Comparison of ENCODE assay signal across 8 cellular contexts in the genomic region with DNA sequence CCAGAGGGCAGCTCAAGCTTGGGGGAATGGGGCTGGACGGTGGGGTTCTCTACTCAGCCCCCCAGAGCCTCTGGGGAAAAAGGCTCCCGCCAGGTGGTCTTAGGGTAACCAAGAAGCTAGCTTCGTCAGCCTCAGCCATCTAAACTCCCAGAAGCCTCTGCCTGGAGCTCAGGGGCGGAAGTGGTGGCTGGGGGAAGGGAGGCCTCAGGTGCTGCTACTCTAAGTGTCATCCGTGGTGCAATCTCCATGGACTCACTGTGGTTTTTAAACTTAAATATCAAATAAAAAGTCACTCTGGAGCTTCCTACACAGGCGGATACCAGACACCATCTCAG. TPM values are rescaled to one million over a fixed set of nuclear protein-coding genes. Genes with fewer than 3 reads are reported as not detected.
DNase-seq lines count a peak whose midpoint lies in the region; ATAC-seq and TF ChIP-seq lines count a peak whose summit lies in the region.

No MANE protein-coding gene starts in this region.

- H3K4me3 Mint-ChIP-seq in activated CD4-positive, alpha-beta T cell treated with anti-CD3 and anti-CD28 coated beads for 36 hours = peak overlapping the region; percentile 89

- H3K27ac Mint-ChIP-seq in activated CD4-positive, alpha-beta T cell treated with anti-CD3 and anti-CD28 coated beads for 36 hours = peak overlapping the region; percentile 94

- intact Hi-C loops in activated CD4-positive, alpha-beta T cell treated with anti-CD3 and anti-CD28 coated beads for 36 hours (cut with DNase I, micrococcal nuclease) = loop anchor here (1.0 to 5.0 kb wide), 6 partner anchors 11 to 801 kb away; a partner anchor contains a TSS
- intact Hi-C loops in esophagus squamous epithelium (cut with DNase I) = no loop called here

- H3K27me3 ChIP-seq in esophagus squamous epithelium = peaks cover 0 to 42% (median 2%) of the 10 kb centered on the region in 4 donors

- H3K36me3 Mint-ChIP-seq in activated CD4-positive, alpha-beta T cell treated with anti-CD3 and anti-CD28 coated beads for 36 hours (ENCODE audit: low read depth) = peaks cover 43% of the 10 kb centered on the region

- no peak for TF ChIP-seq CTCF in esophagus squamous epithelium (IDR thresholded peaks at IDR 0.05)

- POLR2A ChIA-PET in activated CD4-positive, alpha-beta T cell treated with anti-CD3 and anti-CD28 coated beads for 36 hours (lab: Charles Lee) = interaction anchor here (0.6 to 1.3 kb wide), 4 partner anchors 9 to 168 kb away, joined by 3 to 14 read pairs (median 8); a partner anchor contains a TSS

- H3K4me1 Mint-ChIP-seq in activated CD4-positive, alpha-beta T cell treated with anti-CD3 and anti-CD28 coated beads for 36 hours = peaks cover 51% of the 10 kb centered on the region

- peak; percentile 90 for DNase-seq in activated CD4-positive, alpha-beta T cell treated with anti-CD3 and anti-CD28 coated beads for 36 hours
- DNase-seq in esophagus squamous epithelium (lab: John Stamatoyannopoulos, UW) = no peak
- DNase-seq in stimulated activated CD4-positive, alpha-beta T cell treated with anti-CD3 and anti-CD28 coated beads, TNF-alpha, amount 100 ng/mL, for 24 hours (ENCODE audit: low read depth in 3 of 3) = peak; percentile 51 to 76 (median 52)
- DNase-seq in NCI-H510A treated with DMSO at 0.1 percent for 48 hours (lab: John Stamatoyannopoulos, UW) = no peak
- DNase-seq in NCI-H146 treated with DMSO at 0.1 percent for 48 hours (lab: John Stamatoyannopoulos, UW; ENCODE audit: unreplicated experiment) = no peak
- no peak for DNase-seq in UCSD-AML1 (lab: John Stamatoyannopoulos, UW; ENCODE audit: unreplicated experiment)

- H3K27ac ChIP-seq in esophagus squamous epithelium = peak overlapping the region in 3 of 4 donors; percentile 68 to 86 (median 75)

- ATAC-seq in GM19372 (IDR thresholded peaks at IDR 0.05; ENCODE audit: low read depth, unreplicated experiment) (peak; percentile 61), HG03378 (IDR thresholded peaks at IDR 0.05; ENCODE audit: unreplicated experiment) (peak; percentile 67)
- peak; percentile 90 for ATAC-seq in activated CD4-positive, alpha-beta T cell treated with anti-CD3 and anti-CD28 coated beads for 36 hours

- H3K9me3 Mint-ChIP-seq in activated CD4-positive, alpha-beta T cell treated with anti-CD3 and anti-CD28 coated beads for 36 hours (ENCODE audit: low read depth) = peaks cover 14% of the 10 kb centered on the region

- peak overlapping the region; percentile 16 to 68 (median 36) for H3K4me3 ChIP-seq in esophagus squamous epithelium

- WGBS in esophagus squamous epithelium, 2 donors = 41 to 56% methylated on average over 4 to 6 of the region's 6 CpGs

- no peak for TF ChIP-seq POLR2A in esophagus squamous epithelium (IDR thresholded peaks at IDR 0.05)

- H3K27me3 Mint-ChIP-seq in activated CD4-positive, alpha-beta T cell treated with anti-CD3 and anti-CD28 coated beads for 36 hours = no peaks in the 10 kb centered on the region

- peaks cover 0 to 10% (median 5%) of the 10 kb centered on the region in 3 donors for H3K9me3 ChIP-seq in esophagus squamous epithelium

- H3K36me3 ChIP-seq in esophagus squamous epithelium = no peaks in the 10 kb centered on the region

- H3K4me1 ChIP-seq in esophagus squamous epithelium = peaks cover 0 to 15% (median 0%) of the 10 kb centered on the region in 3 donors

- CTCF ChIA-PET in activated CD4-positive, alpha-beta T cell treated with anti-CD3 and anti-CD28 coated beads for 36 hours (lab: Charles Lee) = interaction anchor here (0.6 to 1.4 kb wide), 5 partner anchors 9 to 168 kb away, joined by 3 to 5 read pairs (median 3); no protein-coding TSS in a partner anchor

RNA-seq across cellular contexts. Expression of a gene that starts 0.7 kb away (rescaled TPM):
- 100 to 1,000 TPM; 189 to 198 TPM for total RNA-seq in activated CD4-positive, alpha-beta T cell treated with anti-CD3 and anti-CD28 coated beads for 36 hours
- total RNA-seq in esophagus squamous epithelium = 10 to 100 TPM in 2 of 4 donors, 1 to 10 TPM in 2; 4.1 to 14.5 (median 10.0) TPM

RNA-seq across cellular contexts. Expression of a gene that starts 54.2 kb away (rescaled TPM):
- 10 to 100 TPM; 40.3 to 56.6 TPM for total RNA-seq in activated CD4-positive, alpha-beta T cell treated with anti-CD3 and anti-CD28 coated beads for 36 hours
- 10 to 100 TPM in 2 of 4 donors, 1 to 10 TPM in 2; 4.9 to 26.1 (median 11.2) TPM for total RNA-seq in esophagus squamous epithelium

Comparison
In these comparisons a context has a peak if more than half of its experiments do, and no peak if none do; other contexts are left out.
1. DNase-seq: peak in activated CD4-positive, alpha-beta T cell treated with anti-CD3 and anti-CD28 coated beads for 36 hours (single experiment) and stimulated activated CD4-positive, alpha-beta T cell treated with anti-CD3 and anti-CD28 coated beads, TNF-alpha, amount 100 ng/mL, for 24 hours (3 of 3); none in esophagus squamous epithelium (single experiment), NCI-H510A treated with DMSO at 0.1 percent for 48 hours (single experiment), NCI-H146 treated with DMSO at 0.1 percent for 48 hours (single experiment) and UCSD-AML1 (single experiment).
2. RNA of a gene that starts 0.7 kb away (total RNA-seq): 189 to 198 TPM in activated CD4-positive, alpha-beta T cell treated with anti-CD3 and anti-CD28 coated beads for 36 hours; 4.1 to 14.5 TPM in esophagus squamous epithelium; every median in the first group is over 10 times any median in the second.
3. Peak in every context shown above with its lines, with median percentiles within 50 percentile points of each other: ATAC-seq.